ENCODE assay signal across 21 cellular contexts in genomic region chr1:64597151-64597550, GRCh38.
DNase-seq lines count a peak whose midpoint lies in the region; ATAC-seq, FAIRE-seq and TF ChIP-seq lines count a peak whose summit lies in the region.
"Had no signal": no experiment of that assay in that cellular context is flagged by ENCODE, and none has a peak within 500 bp of the region (broad histone marks: within the 10 kb centered on the region; RNA-seq: fewer than 3 reads in every experiment).

No MANE protein-coding gene starts in this region.

- TF ChIP-seq EP300 in A549 (IDR thresholded peaks at IDR 0.05), result no peak

- no peak for DNase-seq in A549 (ENCODE audit: low read depth in 1 of 2, low spot score in 1 of 2)
- DNase-seq in NCI-H2171 (lab: John Stamatoyannopoulos, UW), result peak; percentile 8
- no peak for DNase-seq in hepatocyte (ENCODE audit: low spot score)
- DNase-seq in GM10248 (ENCODE audit: extremely low spot score), result no peak
- no peak for DNase-seq in CD4-positive, alpha-beta memory T cell
- no peak for DNase-seq in A172 (ENCODE audit: low spot score)
- DNase-seq: 8988T; CD8-positive, alpha-beta T cell; DMS53; EL; NCI-H1092 treated with DMSO at 0.1 percent for 48 hours; NCI-H2081; NCI-H774; OCI-M1; SHP77 had no signal

- no peak for FAIRE-seq in A549 (lab: Jason Lieb, UNC)
- FAIRE-seq: GM12891, GM18507, K562 had no signal

- H3K4me3 ChIP-seq in A549 (no peak overlapping the region), hepatocyte (no peak overlapping the region), parathyroid adenoma (ENCODE audit: low read depth, low read length) (no peak overlapping the region)
- H3K4me3 ChIP-seq in CD4-positive, alpha-beta memory T cell (ENCODE audit: low read length in 2 of 2), result no peak overlapping the region
- H3K4me3 ChIP-seq: K562, SK-N-MC had no signal

- no peak overlapping the region for H3K9ac ChIP-seq in parathyroid adenoma

- POLR2A ChIA-PET in A549 (lab: Yijun Ruan, JAX), result no interaction called here
- POLR2A ChIA-PET in GM10248 (lab: Yijun Ruan, JAX), result no interaction called here
- POLR2A ChIA-PET in CD4-positive, alpha-beta memory T cell (lab: Charles Lee; ENCODE audit: partially characterized antibody), result no interaction called here

- peaks cover 0 to 5% of the 10 kb centered on the region in 2 donors for H3K27me3 Mint-ChIP-seq in CD4-positive, alpha-beta memory T cell

- ATAC-seq in A549 (no peak), GM19467 (IDR thresholded peaks at IDR 0.05; ENCODE audit: unreplicated experiment) (no peak)
- ATAC-seq: CD8-positive, alpha-beta T cell; K562 had no signal

- H3K9me3 ChIP-seq in A549 (no peaks in the 10 kb centered on the region), hepatocyte (ENCODE audit: low read depth) (no peaks in the 10 kb centered on the region), parathyroid adenoma (ENCODE audit: control insufficient read depth, low read length) (no peaks in the 10 kb centered on the region)
- no peaks in the 10 kb centered on the region for H3K9me3 ChIP-seq in CD4-positive, alpha-beta memory T cell (ENCODE audit: control insufficient read depth in 1 of 2, low read length in 2 of 2)

- intact Hi-C loops in CD4-positive, alpha-beta memory T cell (cut with micrococcal nuclease), result no loop called here

- H3K4me1 ChIP-seq in A549, result peaks cover 37% of the 10 kb centered on the region
- H3K4me1 ChIP-seq in hepatocyte (ENCODE audit: insufficient read depth), result peaks cover 38% of the 10 kb centered on the region
- peaks cover 35% of the 10 kb centered on the region for H3K4me1 ChIP-seq in parathyroid adenoma
- H3K4me1 ChIP-seq in CD4-positive, alpha-beta memory T cell (ENCODE audit: insufficient read depth, low read length), result no peaks in the 10 kb centered on the region

- peak overlapping the region; percentile 69; the same call in 2 of the 3 replicates for H3K4me2 ChIP-seq in A549
- H3K4me2 ChIP-seq in hepatocyte, result peak overlapping the region; percentile 23
- H3K4me2 ChIP-seq in parathyroid adenoma (ENCODE audit: low read length), result no peak overlapping the region

- CTCF ChIA-PET in A549 (lab: Yijun Ruan, JAX), result no interaction called here
- CTCF ChIA-PET in GM10248 (lab: Yijun Ruan, JAX), result interaction anchor here (1.3 kb wide), 1 partner anchor 22 kb away, joined by 4 read pairs; no protein-coding TSS in a partner anchor
- CTCF ChIA-PET in CD4-positive, alpha-beta memory T cell (lab: Charles Lee; ENCODE audit: partially characterized antibody), result no interaction called here

- no peaks in the 10 kb centered on the region for H3K36me3 Mint-ChIP-seq in CD4-positive, alpha-beta memory T cell
- H3K36me3 Mint-ChIP-seq: CD8-positive, alpha-beta T cell had no signal

- peaks cover 58% of the 10 kb centered on the region for H3K79me2 ChIP-seq in hepatocyte
- no peaks in the 10 kb centered on the region for H3K79me2 ChIP-seq in parathyroid adenoma

- H3K4me3 Mint-ChIP-seq in CD4-positive, alpha-beta memory T cell, result no peak overlapping the region
- H3K4me3 Mint-ChIP-seq: CD8-positive, alpha-beta T cell had no signal

- TF ChIP-seq CTCF in A549 (IDR thresholded peaks at IDR 0.05) (no peak), hepatocyte (IDR thresholded peaks at IDR 0.05; ENCODE audit: poor library complexity) (no peak), parathyroid adenoma (IDR thresholded peaks at IDR 0.05) (no peak), GM10248 (IDR thresholded peaks at IDR 0.05; ENCODE audit: control extremely low read depth, extremely low read depth, low read depth, missing control alignments) (no peak)

- H3K27ac Mint-ChIP-seq in CD4-positive, alpha-beta memory T cell, result no peak overlapping the region
- H3K27ac Mint-ChIP-seq: CD8-positive, alpha-beta T cell had no signal

- WGBS in A549 (ENCODE audit: missing lambda C conversion rate), result 83% methylated on average over 4 of the region's 4 CpGs
- 43% methylated on average over 4 of the region's 4 CpGs for WGBS in hepatocyte (ENCODE audit: low lambda C conversion rate, missing lambda C conversion rate)

- H3K27me3 ChIP-seq in hepatocyte, result no peaks in the 10 kb centered on the region
- H3K27me3 ChIP-seq in parathyroid adenoma (ENCODE audit: control insufficient read depth, insufficient read depth, low read length), result no peaks in the 10 kb centered on the region
- H3K27me3 ChIP-seq in CD4-positive, alpha-beta memory T cell (ENCODE audit: insufficient read depth, low read length), result no peaks in the 10 kb centered on the region

- no peaks in the 10 kb centered on the region for H3K4me1 Mint-ChIP-seq in CD4-positive, alpha-beta memory T cell

- no peaks in the 10 kb centered on the region for H3K9me3 Mint-ChIP-seq in CD4-positive, alpha-beta memory T cell
- H3K9me3 Mint-ChIP-seq: CD8-positive, alpha-beta T cell had no signal

- H3K27ac ChIP-seq in A549 (peak overlapping the region in 1 of 2 experiments; percentile 56; a peak in 3 of 6 replicates), hepatocyte (no peak overlapping the region), parathyroid adenoma (peak overlapping the region; percentile 93)
- no peak overlapping the region for H3K27ac ChIP-seq in CD4-positive, alpha-beta memory T cell (ENCODE audit: low read depth, low read length)
- H3K27ac ChIP-seq: SK-N-MC had no signal

- TF ChIP-seq POLR2A in A549 (IDR thresholded peaks at IDR 0.05; ENCODE audit: low read length), result no peak

- no peaks in the 10 kb centered on the region for H3K9me2 ChIP-seq in hepatocyte (replicated peaks; ENCODE audit: insufficient read depth)

- H3K36me3 ChIP-seq in hepatocyte (replicated peaks; ENCODE audit: insufficient read depth, low read depth) (no peaks in the 10 kb centered on the region), parathyroid adenoma (ENCODE audit: control insufficient read depth, insufficient read depth, low read length) (no peaks in the 10 kb centered on the region)
- no peaks in the 10 kb centered on the region for H3K36me3 ChIP-seq in CD4-positive, alpha-beta memory T cell (ENCODE audit: insufficient read depth, low read length)

- H2AFZ ChIP-seq in hepatocyte (no peak overlapping the region), parathyroid adenoma (no peak overlapping the region)

- TF ChIP-seq RAD21 in A549 (conservative IDR thresholded peaks at IDR 0.05 in 1 of 2, IDR thresholded peaks at IDR 0.05 in 1 of 2), result no peak

- peaks cover 8% of the 10 kb centered on the region for H4K20me1 ChIP-seq in hepatocyte (ENCODE audit: insufficient read depth, poor library complexity, severe bottlenecking)

TF ChIP-seq in A549, 52 proteins besides CTCF, POLR2A, EP300 and RAD21:
- TF ChIP-seq CHD2 (IDR thresholded peaks at IDR 0.05; ENCODE audit: low read length, partially characterized antibody), result no peak
- no peak for TF ChIP-seq NR3C1 (IDR thresholded peaks at IDR 0.05)
- no peak for TF ChIP-seq NFE2L2 (conservative IDR thresholded peaks at IDR 0.05; ENCODE audit: low read length)
- TF ChIP-seq HEYL (CRISPR knock-in tag; IDR thresholded peaks at IDR 0.05), result no peak
- no peak for TF ChIP-seq MAFK (IDR thresholded peaks at IDR 0.05; ENCODE audit: partially characterized antibody)
